1 cellular context compared by ENCODE assay signal in the genomic region with DNA sequence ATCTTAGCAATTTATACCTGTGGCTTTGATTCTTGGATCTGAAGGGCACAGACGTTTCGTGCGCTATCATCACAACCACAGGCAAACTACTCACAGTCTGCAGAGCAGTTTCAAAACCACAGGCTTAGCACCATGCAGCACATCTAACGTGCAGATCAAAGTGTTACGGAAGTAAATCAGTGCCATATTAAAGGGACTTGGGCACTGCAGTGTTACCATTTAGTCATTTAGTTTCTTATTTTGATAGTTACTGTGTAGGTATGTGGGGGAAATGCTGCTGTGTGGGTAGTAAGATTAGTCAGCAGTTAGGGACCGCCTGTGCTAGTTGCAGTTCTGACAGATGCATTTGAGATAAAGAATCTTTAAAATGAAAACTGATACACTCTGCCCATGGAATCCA.
A peak's percentile ranks its signal among the peaks of the same experiment; 100 is the strongest.
TF ChIP-seq lines count a peak whose summit lies in the region.

No MANE protein-coding gene starts in this region.

TF ChIP-seq in K562, 482 proteins besides CTCF, POLR2A, EP300 and RAD21 (continued from another document):
- TF ChIP-seq TEAD4 (IDR thresholded peaks at IDR 0.05; ENCODE audit: low read length), result peak; percentile 70
- no peak for TF ChIP-seq TEAD4 (CRISPR knock-in tag; IDR thresholded peaks at IDR 0.05; ENCODE audit: borderline replicate concordance)
- no peak for TF ChIP-seq ZNF780A (CRISPR knock-in tag; IDR thresholded peaks at IDR 0.05)
- TF ChIP-seq, protein P1, sequence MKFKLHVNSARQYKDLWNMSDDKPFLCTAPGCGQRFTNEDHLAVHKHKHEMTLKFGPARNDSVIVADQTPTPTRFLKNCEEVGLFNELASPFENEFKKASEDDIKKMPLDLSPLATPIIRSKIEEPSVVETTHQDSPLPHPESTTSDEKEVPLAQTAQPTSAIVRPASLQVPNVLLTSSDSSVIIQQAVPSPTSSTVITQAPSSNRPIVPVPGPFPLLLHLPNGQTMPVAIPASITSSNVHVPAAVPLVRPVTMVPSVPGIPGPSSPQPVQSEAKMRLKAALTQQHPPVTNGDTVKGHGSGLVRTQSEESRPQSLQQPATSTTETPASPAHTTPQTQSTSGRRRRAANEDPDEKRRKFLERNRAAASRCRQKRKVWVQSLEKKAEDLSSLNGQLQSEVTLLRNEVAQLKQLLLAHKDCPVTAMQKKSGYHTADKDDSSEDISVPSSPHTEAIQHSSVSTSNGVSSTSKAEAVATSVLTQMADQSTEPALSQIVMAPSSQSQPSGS (CRISPR knock-in tag; IDR thresholded peaks at IDR 0.05), result no peak
- no peak for TF ChIP-seq FOXA1 (IDR thresholded peaks at IDR 0.05; ENCODE audit: borderline replicate concordance)
- TF ChIP-seq ZNF76 (CRISPR knock-in tag; IDR thresholded peaks at IDR 0.05; ENCODE audit: borderline replicate concordance), result no peak
- no peak for TF ChIP-seq GTF2E2 (tag; IDR thresholded peaks at IDR 0.05)
- no peak for TF ChIP-seq ZFP1 (CRISPR knock-in tag; IDR thresholded peaks at IDR 0.05)
- TF ChIP-seq POLR2G (IDR thresholded peaks at IDR 0.05; ENCODE audit: low read depth, low read length), result no peak
- TF ChIP-seq LCOR (CRISPR knock-in tag; IDR thresholded peaks at IDR 0.05), result peak; percentile 12; the same call in 1 of the 2 replicates
- no peak for TF ChIP-seq ZBTB1 (CRISPR knock-in tag; IDR thresholded peaks at IDR 0.05; ENCODE audit: borderline replicate concordance, low read depth)
- TF ChIP-seq TCFL5 (CRISPR knock-in tag; conservative IDR thresholded peaks at IDR 0.05), result no peak
- no peak for TF ChIP-seq IRF1 (CRISPR knock-in tag; IDR thresholded peaks at IDR 0.05; ENCODE audit: borderline replicate concordance)
- TF ChIP-seq ATF3 (IDR thresholded peaks at IDR 0.05), result no peak
- TF ChIP-seq ATF3 (CRISPR knock-in tag; conservative IDR thresholded peaks at IDR 0.05), result no peak
- no peak for TF ChIP-seq POU5F1 (IDR thresholded peaks at IDR 0.05; ENCODE audit: borderline replicate concordance, low read depth, low read length, partially characterized antibody)
- TF ChIP-seq PHF8 (IDR thresholded peaks at IDR 0.05; ENCODE audit: borderline replicate concordance, low read length), result no peak
- no peak for TF ChIP-seq BRF1 (IDR thresholded peaks at IDR 0.05; ENCODE audit: borderline replicate concordance, extremely low read depth, insufficient read length)
- TF ChIP-seq NCOR1 (IDR thresholded peaks at IDR 0.05), result peak; percentile 15; the same call in 1 of the 2 replicates
- TF ChIP-seq MXI1 (IDR thresholded peaks at IDR 0.05; ENCODE audit: low read depth, low read length), result no peak
- TF ChIP-seq FOXM1 (IDR thresholded peaks at IDR 0.05; ENCODE audit: low read depth), result no peak
- no peak for TF ChIP-seq FOXM1 (CRISPR knock-in tag; IDR thresholded peaks at IDR 0.05; ENCODE audit: low read depth)
- no peak for TF ChIP-seq NFXL1 (CRISPR knock-in tag; IDR thresholded peaks at IDR 0.05)
- TF ChIP-seq, protein P2, sequence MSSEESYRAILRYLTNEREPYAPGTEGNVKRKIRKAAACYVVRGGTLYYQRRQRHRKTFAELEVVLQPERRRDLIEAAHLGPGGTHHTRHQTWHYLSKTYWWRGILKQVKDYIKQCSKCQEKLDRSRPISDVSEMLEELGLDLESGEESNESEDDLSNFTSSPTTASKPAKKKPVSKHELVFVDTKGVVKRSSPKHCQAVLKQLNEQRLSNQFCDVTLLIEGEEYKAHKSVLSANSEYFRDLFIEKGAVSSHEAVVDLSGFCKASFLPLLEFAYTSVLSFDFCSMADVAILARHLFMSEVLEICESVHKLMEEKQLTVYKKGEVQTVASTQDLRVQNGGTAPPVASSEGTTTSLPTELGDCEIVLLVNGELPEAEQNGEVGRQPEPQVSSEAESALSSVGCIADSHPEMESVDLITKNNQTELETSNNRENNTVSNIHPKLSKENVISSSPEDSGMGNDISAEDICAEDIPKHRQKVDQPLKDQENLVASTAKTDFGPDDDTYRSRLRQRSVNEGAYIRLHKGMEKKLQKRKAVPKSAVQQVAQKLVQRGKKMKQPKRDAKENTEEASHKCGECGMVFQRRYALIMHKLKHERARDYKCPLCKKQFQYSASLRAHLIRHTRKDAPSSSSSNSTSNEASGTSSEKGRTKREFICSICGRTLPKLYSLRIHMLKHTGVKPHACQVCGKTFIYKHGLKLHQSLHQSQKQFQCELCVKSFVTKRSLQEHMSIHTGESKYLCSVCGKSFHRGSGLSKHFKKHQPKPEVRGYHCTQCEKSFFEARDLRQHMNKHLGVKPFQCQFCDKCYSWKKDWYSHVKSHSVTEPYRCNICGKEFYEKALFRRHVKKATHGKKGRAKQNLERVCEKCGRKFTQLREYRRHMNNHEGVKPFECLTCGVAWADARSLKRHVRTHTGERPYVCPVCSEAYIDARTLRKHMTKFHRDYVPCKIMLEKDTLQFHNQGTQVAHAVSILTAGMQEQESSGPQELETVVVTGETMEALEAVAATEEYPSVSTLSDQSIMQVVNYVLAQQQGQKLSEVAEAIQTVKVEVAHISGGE (CRISPR knock-in tag; IDR thresholded peaks at IDR 0.05), result no peak
- TF ChIP-seq, protein P3, sequence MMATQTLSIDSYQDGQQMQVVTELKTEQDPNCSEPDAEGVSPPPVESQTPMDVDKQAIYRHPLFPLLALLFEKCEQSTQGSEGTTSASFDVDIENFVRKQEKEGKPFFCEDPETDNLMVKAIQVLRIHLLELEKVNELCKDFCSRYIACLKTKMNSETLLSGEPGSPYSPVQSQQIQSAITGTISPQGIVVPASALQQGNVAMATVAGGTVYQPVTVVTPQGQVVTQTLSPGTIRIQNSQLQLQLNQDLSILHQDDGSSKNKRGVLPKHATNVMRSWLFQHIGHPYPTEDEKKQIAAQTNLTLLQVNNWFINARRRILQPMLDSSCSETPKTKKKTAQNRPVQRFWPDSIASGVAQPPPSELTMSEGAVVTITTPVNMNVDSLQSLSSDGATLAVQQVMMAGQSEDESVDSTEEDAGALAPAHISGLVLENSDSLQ (IDR thresholded peaks at IDR 0.05), result no peak
- TF ChIP-seq ZC3H11A (IDR thresholded peaks at IDR 0.05; ENCODE audit: low read depth, low read length), result no peak
- no peak for TF ChIP-seq BRCA1 (IDR thresholded peaks at IDR 0.05)
- TF ChIP-seq BRCA1 (CRISPR knock-in tag; IDR thresholded peaks at IDR 0.05), result no peak
- no peak for TF ChIP-seq PPARD (CRISPR knock-in tag; IDR thresholded peaks at IDR 0.05)
- TF ChIP-seq, protein P4, sequence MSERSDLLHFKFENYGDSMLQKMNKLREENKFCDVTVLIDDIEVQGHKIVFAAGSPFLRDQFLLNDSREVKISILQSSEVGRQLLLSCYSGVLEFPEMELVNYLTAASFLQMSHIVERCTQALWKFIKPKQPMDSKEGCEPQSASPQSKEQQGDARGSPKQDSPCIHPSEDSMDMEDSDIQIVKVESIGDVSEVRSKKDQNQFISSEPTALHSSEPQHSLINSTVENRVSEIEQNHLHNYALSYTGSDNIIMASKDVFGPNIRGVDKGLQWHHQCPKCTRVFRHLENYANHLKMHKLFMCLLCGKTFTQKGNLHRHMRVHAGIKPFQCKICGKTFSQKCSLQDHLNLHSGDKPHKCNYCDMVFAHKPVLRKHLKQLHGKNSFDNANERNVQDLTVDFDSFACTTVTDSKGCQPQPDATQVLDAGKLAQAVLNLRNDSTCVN (CRISPR knock-in tag; IDR thresholded peaks at IDR 0.05), result no peak
- no peak for TF ChIP-seq NR1H2 (CRISPR knock-in tag; IDR thresholded peaks at IDR 0.05)
- TF ChIP-seq PML (IDR thresholded peaks at IDR 0.05; ENCODE audit: low read length), result peak; percentile 19; the same call in 1 of the 2 replicates
- TF ChIP-seq CBFA2T2 (conservative IDR thresholded peaks at IDR 0.05), result peak; percentile 12; the same call in 1 of the 2 replicates
- TF ChIP-seq HNRNPUL1 (IDR thresholded peaks at IDR 0.05; ENCODE audit: low read length), result no peak
TF ChIP-seq in K562: peak in this region for 13.
